In genomic region chr1:47727051-47727708, GRCh38 we compare ENCODE assay signal across 15 cellular contexts.
"Had no signal": no experiment of that assay in that cellular context is flagged by ENCODE, and none has a peak within 500 bp of the region (broad histone marks: within the 10 kb centered on the region; RNA-seq: fewer than 3 reads in every experiment).

No MANE protein-coding gene starts in this region.

- H3K36me3 ChIP-seq: neural progenitor cell, tibial nerve had no signal

- H3K9ac ChIP-seq: neural progenitor cell had no signal

- H3K4me1 Mint-ChIP-seq: activated T-helper 17 cell treated with anti-CD3 and anti-CD28 coated beads, Interleukin-2, amount 50 U/mL, for 72 hours had no signal

- H3K27ac Mint-ChIP-seq: activated B cell treated with CpG ODN at 0.5 μM for 24 hours; activated CD4-positive, alpha-beta memory T cell treated with anti-CD3 and anti-CD28 coated beads for 36 hours; activated naive CD8-positive, alpha-beta T cell treated with anti-CD3 and anti-CD28 coated beads, Interleukin-2, amount 10 ng/mL, durations not matched to agents 7 days and 5 days; activated T-helper 17 cell treated with anti-CD3 and anti-CD28 coated beads, Interleukin-2, amount 50 U/mL, for 72 hours; memory B cell; naive thymus-derived CD4-positive, alpha-beta T cell; neural progenitor cell; stimulated activated naive CD8-positive, alpha-beta T cell treated with anti-CD3 and anti-CD28 coated beads, Interleukin-15, Interleukin-2, amounts not matched to agents 100 ng/mL and 50 ng/mL, for 24 hours; T-helper 2 cell treated with Interferon-gamma antibody and Interleukin-4, amounts not matched to agents 5 μg/mL and 100 μg/mL, for 36 hours had no signal

- H3K4me3 Mint-ChIP-seq: activated B cell treated with CpG ODN at 0.5 μM for 24 hours; activated CD4-positive, alpha-beta memory T cell treated with anti-CD3 and anti-CD28 coated beads for 36 hours; activated naive CD8-positive, alpha-beta T cell treated with anti-CD3 and anti-CD28 coated beads, Interleukin-2, amount 10 ng/mL, durations not matched to agents 7 days and 5 days; memory B cell; neural progenitor cell; stimulated activated naive CD8-positive, alpha-beta T cell treated with anti-CD3 and anti-CD28 coated beads, Interleukin-15, Interleukin-2, amounts not matched to agents 100 ng/mL and 50 ng/mL, for 24 hours; T-helper 2 cell treated with Interferon-gamma antibody and Interleukin-4, amounts not matched to agents 5 μg/mL and 100 μg/mL, for 36 hours had no signal

- H3K27ac ChIP-seq: neural progenitor cell, psoas muscle, tibial nerve had no signal

- H3K4me2 ChIP-seq: neural progenitor cell had no signal

- DNase-seq: activated B cell treated with CpG ODN at 0.5 μM for 24 hours; activated CD4-positive, alpha-beta memory T cell treated with anti-CD3 and anti-CD28 coated beads for 36 hours; activated CD4-positive, alpha-beta T cell treated with anti-CD3 and anti-CD28 coated beads for 4 hours; activated naive CD8-positive, alpha-beta T cell treated with anti-CD3 and anti-CD28 coated beads, Interleukin-2, amount 10 ng/mL, durations not matched to agents 7 days and 5 days; activated T-cell treated with anti-CD3 and anti-CD28 coated beads for 4 hours; head of caudate nucleus; naive thymus-derived CD4-positive, alpha-beta T cell; psoas muscle; right cardiac atrium had no signal

- H3K9me3 ChIP-seq: psoas muscle, tibial nerve had no signal

- H3K36me3 Mint-ChIP-seq: activated CD4-positive, alpha-beta memory T cell treated with anti-CD3 and anti-CD28 coated beads for 36 hours; activated naive CD8-positive, alpha-beta T cell treated with anti-CD3 and anti-CD28 coated beads, Interleukin-2, amount 10 ng/mL, durations not matched to agents 7 days and 5 days; memory B cell; naive thymus-derived CD4-positive, alpha-beta T cell; neural progenitor cell had no signal

- H2AFZ ChIP-seq: neural progenitor cell had no signal

- H3K4me3 ChIP-seq: neural progenitor cell, psoas muscle, tibial nerve had no signal

- H3K9me3 Mint-ChIP-seq: activated B cell treated with CpG ODN at 0.5 μM for 24 hours; activated CD4-positive, alpha-beta memory T cell treated with anti-CD3 and anti-CD28 coated beads for 36 hours; activated naive CD8-positive, alpha-beta T cell treated with anti-CD3 and anti-CD28 coated beads, Interleukin-2, amount 10 ng/mL, durations not matched to agents 7 days and 5 days; activated T-helper 17 cell treated with anti-CD3 and anti-CD28 coated beads, Interleukin-2, amount 50 U/mL, for 72 hours; memory B cell; naive thymus-derived CD4-positive, alpha-beta T cell; neural progenitor cell; stimulated activated naive CD8-positive, alpha-beta T cell treated with anti-CD3 and anti-CD28 coated beads, Interleukin-15, Interleukin-2, amounts not matched to agents 100 ng/mL and 50 ng/mL, for 24 hours; T-helper 2 cell treated with Interferon-gamma antibody and Interleukin-4, amounts not matched to agents 5 μg/mL and 100 μg/mL, for 36 hours had no signal
